Comparison of ENCODE assay signal across 27 cellular contexts in genomic region chr6:25750911-25751310, GRCh38. TPM values are rescaled to one million over a fixed set of nuclear protein-coding genes. Genes with fewer than 3 reads are reported as not detected.
"Had no signal": no experiment of that assay in that cellular context is flagged by ENCODE, and none has a peak within 500 bp of the region (broad histone marks: within the 10 kb centered on the region; RNA-seq: fewer than 3 reads in every experiment).

No MANE protein-coding gene starts in this region.

- H3K9me3 ChIP-seq: esophagus squamous epithelium, gastroesophageal sphincter, left ventricle myocardium inferior, lower lobe of right lung, prostate gland, right lobe of liver, spleen, testis, tibial nerve had no signal

- H3K4me1 Mint-ChIP-seq: immature natural killer cell; naive thymus-derived CD4-positive, alpha-beta T cell; nephron progenitor cell; stimulated activated naive CD8-positive, alpha-beta T cell treated with anti-CD3 and anti-CD28 coated beads, Interleukin-15, amount 100 ng/mL, for 72 hours had no signal

- H3K4me3 Mint-ChIP-seq: effector memory CD8-positive, alpha-beta T cell; immature natural killer cell; naive thymus-derived CD4-positive, alpha-beta T cell; nephron progenitor cell; stimulated activated naive B cell treated with anti-CD40 and anti-IgM and Interleukin-4, amounts not matched to agents 10 μg/mL and 1 μg/mL and 100 μg/mL, for 72 hours; stimulated activated naive CD8-positive, alpha-beta T cell treated with anti-CD3 and anti-CD28 coated beads, Interleukin-15, amount 100 ng/mL, for 72 hours had no signal

- H3K4me3 ChIP-seq: esophagus squamous epithelium, gastroesophageal sphincter, left ventricle myocardium inferior, lower lobe of right lung, prostate gland, right lobe of liver, spleen, testis, tibial nerve had no signal

- H3K27ac Mint-ChIP-seq: effector memory CD8-positive, alpha-beta T cell; immature natural killer cell; naive thymus-derived CD4-positive, alpha-beta T cell; nephron progenitor cell; stimulated activated naive B cell treated with anti-CD40 and anti-IgM and Interleukin-4, amounts not matched to agents 10 μg/mL and 1 μg/mL and 100 μg/mL, for 72 hours had no signal

- H3K9ac ChIP-seq: parathyroid adenoma had no signal

- DNase-seq: effector memory CD8-positive, alpha-beta T cell; esophagus squamous epithelium; foreskin fibroblast; glutamatergic neuron; immature natural killer cell; left ventricle myocardium inferior; lower lobe of right lung; mesenchymal stem cell; midbrain; naive thymus-derived CD4-positive, alpha-beta T cell; nephron progenitor cell; right lobe of liver; spleen; stimulated activated CD4-positive, alpha-beta T cell treated with anti-CD3 and anti-CD28 coated beads, Interleukin-15, amount 100 ng/mL, for 24 hours; stimulated activated CD4-positive, alpha-beta T cell treated with anti-CD3 and anti-CD28 coated beads, Interleukin-1b, Interleukin-23, amount 100 ng/mL, for 48 hours; stimulated activated CD4-positive, alpha-beta T cell treated with anti-CD3 and anti-CD28 coated beads, Interleukin-4, amount 100 ng/mL, for 24 hours; stimulated activated naive B cell treated with anti-CD40 and anti-IgM and Interleukin-4, amounts not matched to agents 10 μg/mL and 1 μg/mL and 100 μg/mL, for 72 hours; stimulated activated naive CD8-positive, alpha-beta T cell treated with anti-CD3 and anti-CD28 coated beads, Interleukin-15, amount 100 ng/mL, for 72 hours; testis had no signal

- H3K27me3 ChIP-seq: esophagus squamous epithelium, gastroesophageal sphincter, right lobe of liver, spleen, testis, tibial nerve had no signal

- H3K36me3 Mint-ChIP-seq: immature natural killer cell; naive thymus-derived CD4-positive, alpha-beta T cell; stimulated activated naive B cell treated with anti-CD40 and anti-IgM and Interleukin-4, amounts not matched to agents 10 μg/mL and 1 μg/mL and 100 μg/mL, for 72 hours had no signal

- H3K9me3 Mint-ChIP-seq: effector memory CD8-positive, alpha-beta T cell; nephron progenitor cell; stimulated activated naive B cell treated with anti-CD40 and anti-IgM and Interleukin-4, amounts not matched to agents 10 μg/mL and 1 μg/mL and 100 μg/mL, for 72 hours; stimulated activated naive CD8-positive, alpha-beta T cell treated with anti-CD3 and anti-CD28 coated beads, Interleukin-15, amount 100 ng/mL, for 72 hours had no signal

- H3K36me3 ChIP-seq: esophagus squamous epithelium, gastroesophageal sphincter, left ventricle myocardium inferior, lower lobe of right lung, prostate gland, right lobe of liver, spleen, tibial nerve had no signal

- H3K4me1 ChIP-seq: esophagus squamous epithelium, gastroesophageal sphincter, left ventricle myocardium inferior, lower lobe of right lung, parathyroid adenoma, prostate gland, spleen, tibial nerve had no signal

- ATAC-seq: effector memory CD8-positive, alpha-beta T cell; gastroesophageal sphincter; lower lobe of right lung; naive thymus-derived CD4-positive, alpha-beta T cell; right lobe of liver; stimulated activated naive CD8-positive, alpha-beta T cell treated with anti-CD3 and anti-CD28 coated beads, Interleukin-15, amount 100 ng/mL, for 72 hours had no signal

- H3K27ac ChIP-seq: esophagus squamous epithelium, gastroesophageal sphincter, left ventricle myocardium inferior, lower lobe of right lung, parathyroid adenoma, prostate gland, right lobe of liver, spleen, testis, tibial nerve had no signal

RNA-seq across cellular contexts. Expression of gene SLC17A4, which starts 3.6 kb away (rescaled TPM):
- total RNA-seq: epithelial cell of proximal tubule; esophagus squamous epithelium; gastroesophageal sphincter; left ventricle myocardium inferior; lower lobe of right lung; naive thymus-derived CD4-positive, alpha-beta T cell; omental fat pad; prostate gland; spleen; subcutaneous adipose tissue; tibial nerve; urinary bladder had no signal
